21 cellular contexts compared by ENCODE assay signal in genomic region chr1:2588661-2589330, GRCh38. TPM values are rescaled to one million over a fixed set of nuclear protein-coding genes. Genes with fewer than 3 reads are reported as not detected.
DNase-seq lines count a peak whose midpoint lies in the region; ATAC-seq and TF ChIP-seq lines count a peak whose summit lies in the region.
"Had no signal": no experiment of that assay in that cellular context is flagged by ENCODE, and none has a peak within 500 bp of the region (broad histone marks: within the 10 kb centered on the region; RNA-seq: fewer than 3 reads in every experiment).

No MANE protein-coding gene starts in this region.

- H3K4me1 Mint-ChIP-seq in activated naive CD8-positive, alpha-beta T cell (ENCODE audit: low read depth), result peaks cover 22% of the 10 kb centered on the region
- H3K4me1 Mint-ChIP-seq in activated naive CD8-positive, alpha-beta T cell treated with anti-CD3 and anti-CD28 coated beads, Interleukin-2, amount 50 U/mL, for 24 hours, result peaks cover 19% of the 10 kb centered on the region
- H3K4me1 Mint-ChIP-seq in IgD-negative memory B cell (peaks cover 8 to 18% (median 17%) of the 10 kb centered on the region in 3 donors), endodermal cell (peaks cover 2% of the 10 kb centered on the region)

- no peak for ATAC-seq in activated naive CD8-positive, alpha-beta T cell treated with anti-CD3 and anti-CD28 coated beads, Interleukin-2, amount 50 U/mL, for 24 hours
- ATAC-seq: activated naive CD4-positive, alpha-beta T cell treated with anti-CD3 and anti-CD28 coated beads, Interleukin-2, amount 50 U/mL, for 72 hours; sciatic nerve had no signal

- no peak overlapping the region for H3K27ac ChIP-seq in endodermal cell (ENCODE audit: low read depth, low read length)
- H3K27ac ChIP-seq in ovary, result no peak overlapping the region
- H3K27ac ChIP-seq: epithelial cell of prostate, thyroid gland had no signal

- no peak for TF ChIP-seq CTCF in endodermal cell (conservative IDR thresholded peaks at IDR 0.05)
- no peak for TF ChIP-seq CTCF in ovary (IDR thresholded peaks at IDR 0.05)

- intact Hi-C loops in ovary (cut with DNase I), result no loop called here

- H3K9ac ChIP-seq in endodermal cell (ENCODE audit: extremely low read depth, low read length, poor library complexity, severe bottlenecking), result no peak overlapping the region

- no peaks in the 10 kb centered on the region for H3K9me3 Mint-ChIP-seq in activated naive CD8-positive, alpha-beta T cell (ENCODE audit: low read depth)
- H3K9me3 Mint-ChIP-seq in activated naive CD8-positive, alpha-beta T cell treated with anti-CD3 and anti-CD28 coated beads, Interleukin-2, amount 50 U/mL, for 24 hours, result no peaks in the 10 kb centered on the region
- H3K9me3 Mint-ChIP-seq in IgD-negative memory B cell, result no peaks in the 10 kb centered on the region
- peaks cover 12% of the 10 kb centered on the region for H3K9me3 Mint-ChIP-seq in endodermal cell
- H3K9me3 Mint-ChIP-seq: activated naive CD4-positive, alpha-beta T cell treated with anti-CD3 and anti-CD28 coated beads, Interleukin-2, amount 50 U/mL, for 72 hours; HFFc6 had no signal

- WGBS in endodermal cell (ENCODE audit: insufficient coverage in 1 of 2, insufficient read length in 1 of 2), 2 experiments, result 87 to 92% methylated on average over 11 to 22 of the region's 22 CpGs
- 89 to 94% (median 93%) methylated on average over 17 to 22 of the region's 22 CpGs for WGBS in ovary, 3 donors

- no peaks in the 10 kb centered on the region for H3K9me3 ChIP-seq in endodermal cell (ENCODE audit: control insufficient read depth, low read length)
- no peaks in the 10 kb centered on the region for H3K9me3 ChIP-seq in ovary
- H3K9me3 ChIP-seq: thyroid gland had no signal

- no peak overlapping the region for H3K27ac Mint-ChIP-seq in activated naive CD8-positive, alpha-beta T cell
- no peak overlapping the region for H3K27ac Mint-ChIP-seq in activated naive CD8-positive, alpha-beta T cell treated with anti-CD3 and anti-CD28 coated beads, Interleukin-2, amount 50 U/mL, for 24 hours
- peak overlapping the region in 1 of 3 donors; percentile 40 for H3K27ac Mint-ChIP-seq in IgD-negative memory B cell
- H3K27ac Mint-ChIP-seq in endodermal cell, result no peak overlapping the region
- H3K27ac Mint-ChIP-seq: activated naive CD4-positive, alpha-beta T cell treated with anti-CD3 and anti-CD28 coated beads, Interleukin-2, amount 50 U/mL, for 72 hours; HFFc6 had no signal

- no peak for DNase-seq in activated naive CD8-positive, alpha-beta T cell treated with anti-CD3 and anti-CD28 coated beads, Interleukin-2, amount 50 U/mL, for 24 hours
- DNase-seq in endodermal cell (no peak), ovary (peak in 3 of 5 donors; percentile 43 to 57 (median 57)), HK-2 (ENCODE audit: unreplicated experiment) (no peak), NCI-H524 treated with DMSO at 0.1 percent for 48 hours (lab: John Stamatoyannopoulos, UW) (no peak), inferior parietal cortex (ENCODE audit: extremely low spot score) (no peak)
- DNase-seq: activated CD8-positive, alpha-beta memory T cell treated with anti-CD3 and anti-CD28 coated beads, Interleukin-2, amount 50 U/mL, for 48 hours; foreskin fibroblast; HFFc6; hypothalamus; NCI-H187 treated with DMSO at 0.1 percent for 48 hours; NCI-H345; nucleus accumbens; stimulated activated naive CD4-positive, alpha-beta T cell treated with Interleukin-2 at 50 U/mL for 16 hours; thyroid gland had no signal

- TF ChIP-seq EP300 in ovary (IDR thresholded peaks at IDR 0.05), result no peak

- H3K36me3 ChIP-seq in endodermal cell (ENCODE audit: control insufficient read depth, insufficient read depth, low read length), result no peaks in the 10 kb centered on the region
- H3K36me3 ChIP-seq in ovary, result no peaks in the 10 kb centered on the region
- H3K36me3 ChIP-seq: thyroid gland had no signal

- H3K4me3 ChIP-seq in endodermal cell (ENCODE audit: low read length) (no peak overlapping the region), ovary (no peak overlapping the region)
- H3K4me3 ChIP-seq: thyroid gland had no signal

- H3K27me3 ChIP-seq in endodermal cell (ENCODE audit: control insufficient read depth, insufficient read depth, low read length, poor library complexity, severe bottlenecking), result no peaks in the 10 kb centered on the region
- no peaks in the 10 kb centered on the region for H3K27me3 ChIP-seq in ovary
- H3K27me3 ChIP-seq: thyroid gland had no signal

- no peaks in the 10 kb centered on the region for H3K27me3 Mint-ChIP-seq in activated naive CD8-positive, alpha-beta T cell
- H3K27me3 Mint-ChIP-seq in activated naive CD8-positive, alpha-beta T cell treated with anti-CD3 and anti-CD28 coated beads, Interleukin-2, amount 50 U/mL, for 24 hours, result no peaks in the 10 kb centered on the region
- H3K27me3 Mint-ChIP-seq in IgD-negative memory B cell (peaks cover 1% of the 10 kb centered on the region), endodermal cell (ENCODE audit: insufficient read depth) (peaks cover 2% of the 10 kb centered on the region)

- no peaks in the 10 kb centered on the region for H3K4me1 ChIP-seq in endodermal cell (ENCODE audit: control insufficient read depth, insufficient read depth, low read length)
- H3K4me1 ChIP-seq in ovary (ENCODE audit: insufficient read depth), result peaks cover 11% of the 10 kb centered on the region

- peak overlapping the region; percentile 27 for H3K4me3 Mint-ChIP-seq in activated naive CD8-positive, alpha-beta T cell
- H3K4me3 Mint-ChIP-seq in activated naive CD8-positive, alpha-beta T cell treated with anti-CD3 and anti-CD28 coated beads, Interleukin-2, amount 50 U/mL, for 24 hours, result no peak overlapping the region
- peak overlapping the region in 3 of 4 donors; percentile 38 to 77 (median 57) for H3K4me3 Mint-ChIP-seq in IgD-negative memory B cell
- H3K4me3 Mint-ChIP-seq in endodermal cell, result peak overlapping the region; percentile 74

- H3K36me3 Mint-ChIP-seq in activated naive CD8-positive, alpha-beta T cell, result no peaks in the 10 kb centered on the region
- no peaks in the 10 kb centered on the region for H3K36me3 Mint-ChIP-seq in activated naive CD8-positive, alpha-beta T cell treated with anti-CD3 and anti-CD28 coated beads, Interleukin-2, amount 50 U/mL, for 24 hours (ENCODE audit: low read depth)
- H3K36me3 Mint-ChIP-seq in IgD-negative memory B cell, result no peaks in the 10 kb centered on the region
- H3K36me3 Mint-ChIP-seq in endodermal cell (ENCODE audit: low read depth), result peaks cover 15% of the 10 kb centered on the region

- TF ChIP-seq POLR2A in ovary (IDR thresholded peaks at IDR 0.05), result no peak

RNA-seq across cellular contexts. Expression of gene PRXL2B, which starts 2.2 kb away (rescaled TPM):
- polyA plus RNA-seq in IgD-negative memory B cell (20.3 TPM), ovary (1 to 10 TPM; 7.0 to 9.6 TPM)
- total RNA-seq in endodermal cell (10 to 100 TPM; 33.4 to 34.4 TPM), ovary (10 to 100 TPM in 6 of 7 donors, 1 to 10 TPM in 1; 3.2 to 34.1 (median 20.2) TPM)
- polyA plus RNA-seq in endodermal cell (2013, experiment 1 of 2), result 33.4 TPM
- polyA plus RNA-seq in endodermal cell (2013, experiment 2 of 2), result 29.0 TPM

RNA-seq across cellular contexts. Expression of gene TNFRSF14, which starts 32.6 kb away (rescaled TPM):
- polyA plus RNA-seq in IgD-negative memory B cell (63.3 TPM), ovary (10 to 100 TPM in 1 of 2 donors, 1 to 10 TPM in 1; 4.3 to 57.6 TPM)
- total RNA-seq in endodermal cell (under 1 TPM; 0.29 to 0.46 TPM), ovary (10 to 100 TPM; 33.3 to 78.5 (median 60.5) TPM)
- 1.1 TPM for polyA plus RNA-seq in endodermal cell (2013, experiment 1 of 2)
- 0.95 TPM for polyA plus RNA-seq in endodermal cell (2013, experiment 2 of 2)

RNA-seq across cellular contexts. Expression of gene MMEL1, which starts 44.0 kb away (rescaled TPM):
- polyA plus RNA-seq in IgD-negative memory B cell, result 5.8 TPM
- under 1 TPM in 1 of 2 donors, not detected in 1; 0.42 TPM for total RNA-seq in endodermal cell
- 3.1 TPM for polyA plus RNA-seq in endodermal cell (2013, experiment 1 of 2)
- polyA plus RNA-seq in endodermal cell (2013, experiment 2 of 2), result 0.79 TPM
- total RNA-seq in ovary, result 1 to 10 TPM in 3 of 7 donors, under 1 TPM in 1, not detected in 3; 0.45 to 7.9 (median 1.1) TPM
- 1 to 10 TPM in 1 of 2 donors, under 1 TPM in 1; 0.42 to 1.1 TPM for polyA plus RNA-seq in ovary
- total RNA-seq: HFFc6 had no signal

RNA-seq across cellular contexts. Expression of gene HES5, which starts 58.7 kb away (rescaled TPM):
- polyA plus RNA-seq in IgD-negative memory B cell (not detected), ovary (under 1 TPM; 0.13 to 0.36 TPM)
- total RNA-seq in endodermal cell (not detected), ovary (under 1 TPM in 3 of 7 donors, not detected in 4; 0.25 to 0.53 (median 0.31) TPM)
- polyA plus RNA-seq in endodermal cell (2013, experiment 1 of 2), result 59.2 TPM
- polyA plus RNA-seq in endodermal cell (2013, experiment 2 of 2), result 46.1 TPM
- total RNA-seq: RPMI7951, thyroid gland had no signal

Comparison
In these comparisons a context has a peak if more than half of its experiments do, and no peak if none do; other contexts are left out.
1. DNase-seq: peak in ovary (3 of 5); none in activated naive CD8-positive, alpha-beta T cell treated with anti-CD3 and anti-CD28 coated beads, Interleukin-2, amount 50 U/mL, for 24 hours (single experiment), endodermal cell (single experiment), HK-2 (single experiment), NCI-H524 treated with DMSO at 0.1 percent for 48 hours (single experiment) and inferior parietal cortex (single experiment).
2. RNA of gene TNFRSF14, which starts 32.6 kb away (total RNA-seq): 33.3 to 78.5 TPM in ovary; 0.29 to 0.46 TPM in endodermal cell; every median in the first group is over 10 times any median in the second.